8 cellular contexts compared by ENCODE assay signal in genomic region chr17:49763735-49764558, GRCh38.
DNase-seq lines count a peak whose midpoint lies in the region; ATAC-seq, FAIRE-seq and TF ChIP-seq lines count a peak whose summit lies in the region.

A gene with protein sequence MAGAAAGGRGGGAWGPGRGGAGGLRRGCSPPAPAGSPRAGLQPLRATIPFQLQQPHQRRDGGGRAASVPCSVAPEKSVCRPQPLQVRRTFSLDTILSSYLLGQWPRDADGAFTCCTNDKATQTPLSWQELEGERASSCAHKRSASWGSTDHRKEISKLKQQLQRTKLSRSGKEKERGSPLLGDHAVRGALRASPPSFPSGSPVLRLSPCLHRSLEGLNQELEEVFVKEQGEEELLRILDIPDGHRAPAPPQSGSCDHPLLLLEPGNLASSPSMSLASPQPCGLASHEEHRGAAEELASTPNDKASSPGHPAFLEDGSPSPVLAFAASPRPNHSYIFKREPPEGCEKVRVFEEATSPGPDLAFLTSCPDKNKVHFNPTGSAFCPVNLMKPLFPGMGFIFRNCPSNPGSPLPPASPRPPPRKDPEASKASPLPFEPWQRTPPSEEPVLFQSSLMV (minus strand): TSS chr17:49764131. CDS start chr17:49764087, 44 bp downstream.

- H3K9me3 Mint-ChIP-seq in central memory CD8-positive, alpha-beta T cell, result no peaks in the 10 kb centered on the region

- TF ChIP-seq CTCF in AG10803 (conservative IDR thresholded peaks at IDR 0.05; ENCODE audit: low read length), result no peak

- peaks cover 53% of the 10 kb centered on the region for H3K4me1 Mint-ChIP-seq in central memory CD8-positive, alpha-beta T cell

- H3K27ac Mint-ChIP-seq in central memory CD8-positive, alpha-beta T cell (ENCODE audit: low read depth), result peak within 1 kb of the TSS; percentile 91

- DNase-seq in AG10803 (ENCODE audit: low read depth) (peak; percentile 94), NCI-H446 (lab: John Stamatoyannopoulos, UW) (peak; percentile 94 to 97)
- peak; percentile 75 to 90 (median 90) for DNase-seq in activated CD4-positive, CD25-positive, alpha-beta regulatory T cell (lab: John Stamatoyannopoulos, UW)
- peak; percentile 83 to 96 for DNase-seq in central memory CD8-positive, alpha-beta T cell (ENCODE audit: low spot score in 2 of 2)
- peak; percentile 87 for DNase-seq in stimulated activated CD4-positive, alpha-beta T cell treated with anti-CD3 and anti-CD28 coated beads, Interleukin-12 subunit alpha, Interleukin-12 subunit beta, amount 100 ng/mL, for 4 hours

- ATAC-seq in GM19035 (IDR thresholded peaks at IDR 0.05; ENCODE audit: unreplicated experiment) (peak; percentile 93), HG03342 (IDR thresholded peaks at IDR 0.05; ENCODE audit: unreplicated experiment) (peak; percentile 95)
- peak; percentile 87 for ATAC-seq in central memory CD8-positive, alpha-beta T cell (replicated peaks; ENCODE audit: extremely low read depth, poor library complexity, severe bottlenecking)

- H3K4me3 Mint-ChIP-seq in central memory CD8-positive, alpha-beta T cell, result peak within 1 kb of the TSS; percentile 98

- H3K36me3 Mint-ChIP-seq in central memory CD8-positive, alpha-beta T cell (ENCODE audit: insufficient read depth), result peaks cover 20% of the 10 kb centered on the region

- peak; percentile 97 for FAIRE-seq in islet of Langerhans (lab: Jason Lieb, UNC)

- H3K27me3 Mint-ChIP-seq in central memory CD8-positive, alpha-beta T cell, result no peaks in the 10 kb centered on the region

- H3K4me3 ChIP-seq in AG10803 (ENCODE audit: low read length), result peak within 1 kb of the TSS; percentile 71

Comparison
In these comparisons a context has a peak if more than half of its experiments do, and no peak if none do; other contexts are left out.
1. Peak in every context shown above with its lines: DNase-seq, ATAC-seq and H3K4me3 ChIP-seq.